26 cellular contexts compared by ENCODE assay signal in genomic region chr5:172726966-172727365, GRCh38.
"Had no signal": no experiment of that assay in that cellular context is flagged by ENCODE, and none has a peak within 500 bp of the region (broad histone marks: within the 10 kb centered on the region; RNA-seq: fewer than 3 reads in every experiment).

No MANE protein-coding gene starts in this region.

- H3K27me3 Mint-ChIP-seq: stimulated activated naive CD8-positive, alpha-beta T cell treated with anti-CD3 and anti-CD28 coated beads, Interleukin-15, Interleukin-2, amounts not matched to agents 100 ng/mL and 50 ng/mL, for 24 hours had no signal

- DNase-seq: hypothalamus; immature natural killer cell; left cardiac atrium; left ventricle myocardium superior; lower lobe of right lung; mammary epithelial cell; mesenchymal stem cell; naive thymus-derived CD8-positive, alpha-beta T cell; nucleus accumbens; stimulated activated CD4-positive, alpha-beta T cell treated with anti-CD3 and anti-CD28 coated beads, Interleukin-4, amount 100 ng/mL, for 24 hours; stimulated activated naive CD4-positive, alpha-beta T cell; tibial artery; trophoblast cell; upper lobe of right lung had no signal

- H3K79me2 ChIP-seq: parathyroid adenoma had no signal

- H3K36me3 ChIP-seq: heart left ventricle, lower lobe of right lung, suprapubic skin, thoracic aorta, tibial artery, upper lobe of right lung had no signal

- H2AFZ ChIP-seq: parathyroid adenoma had no signal

- H3K9ac ChIP-seq: parathyroid adenoma had no signal

- FAIRE-seq: islet of Langerhans, urothelium cell line had no signal

- H3K9me3 Mint-ChIP-seq: immature natural killer cell; naive thymus-derived CD8-positive, alpha-beta T cell; stimulated activated effector memory CD8-positive, alpha-beta T cell treated with anti-CD3 and anti-CD28 coated beads, Interleukin-12 subunit alpha, Interleukin-12 subunit beta, amount 100 ng/mL, for 72 hours; stimulated activated naive CD8-positive, alpha-beta T cell treated with anti-CD3 and anti-CD28 coated beads, Interleukin-15, Interleukin-2, amounts not matched to agents 100 ng/mL and 50 ng/mL, for 24 hours had no signal

- H3K36me3 Mint-ChIP-seq: immature natural killer cell; naive thymus-derived CD8-positive, alpha-beta T cell; stimulated activated effector memory CD8-positive, alpha-beta T cell treated with anti-CD3 and anti-CD28 coated beads, Interleukin-12 subunit alpha, Interleukin-12 subunit beta, amount 100 ng/mL, for 72 hours had no signal

- ATAC-seq: heart left ventricle; left cardiac atrium; left lobe of liver; left ventricle myocardium superior; naive thymus-derived CD8-positive, alpha-beta T cell; right cardiac atrium; sciatic nerve; stimulated activated effector memory CD8-positive, alpha-beta T cell treated with anti-CD3 and anti-CD28 coated beads, Interleukin-12 subunit alpha, Interleukin-12 subunit beta, amount 100 ng/mL, for 72 hours had no signal

- H3K9me3 ChIP-seq: heart left ventricle, lower lobe of right lung, suprapubic skin, thoracic aorta, tibial artery, upper lobe of right lung had no signal

- H3K4me3 Mint-ChIP-seq: immature natural killer cell; naive thymus-derived CD8-positive, alpha-beta T cell; stimulated activated effector memory CD8-positive, alpha-beta T cell treated with anti-CD3 and anti-CD28 coated beads, Interleukin-12 subunit alpha, Interleukin-12 subunit beta, amount 100 ng/mL, for 72 hours; stimulated activated naive CD8-positive, alpha-beta T cell treated with anti-CD3 and anti-CD28 coated beads, Interleukin-15, Interleukin-2, amounts not matched to agents 100 ng/mL and 50 ng/mL, for 24 hours had no signal

- H3K27ac ChIP-seq: heart left ventricle, lower lobe of right lung, parathyroid adenoma, thoracic aorta, tibial artery, upper lobe of right lung had no signal

- H3K4me3 ChIP-seq: heart left ventricle, lower lobe of right lung, skin epidermis, suprapubic skin, thoracic aorta, tibial artery, upper lobe of right lung had no signal

- H3K27ac Mint-ChIP-seq: stimulated activated naive CD8-positive, alpha-beta T cell treated with anti-CD3 and anti-CD28 coated beads, Interleukin-15, Interleukin-2, amounts not matched to agents 100 ng/mL and 50 ng/mL, for 24 hours had no signal

- H3K27me3 ChIP-seq: heart left ventricle, suprapubic skin, tibial artery, upper lobe of right lung had no signal
